Comparison of ENCODE assay signal across 8 cellular contexts in genomic region chr20:49218739-49219090, GRCh38. TPM values are rescaled to one million over a fixed set of nuclear protein-coding genes. Genes with fewer than 3 reads are reported as not detected.
A peak's percentile ranks its signal among the peaks of the same experiment; 100 is the strongest.
DNase-seq lines count a peak whose midpoint lies in the region; ATAC-seq and TF ChIP-seq lines count a peak whose summit lies in the region.
"Not testable (repeated sequence)": the region's sequence is repeated elsewhere in the genome, so short reads cannot be mapped to it uniquely, and the experiment has no call there.

No MANE protein-coding gene starts in this region.

- ATAC-seq in effector memory CD8-positive, alpha-beta T cell (replicated peaks), result not testable (repeated sequence)

- not testable (repeated sequence) for H4K20me1 ChIP-seq in SK-N-SH (ENCODE audit: insufficient read depth)

- H3K9me3 Mint-ChIP-seq in CD14-positive monocyte; IgD-negative memory B cell; effector memory CD8-positive, alpha-beta T cell; neural crest cell: not testable (repeated sequence)

- TF ChIP-seq POLR2A in stomach (IDR thresholded peaks at IDR 0.05), result not testable (repeated sequence)

- peaks cover 23% of the 10 kb centered on the region for H3K4me1 Mint-ChIP-seq in CD14-positive monocyte
- peaks cover 10 to 22% (median 14%) of the 10 kb centered on the region in 3 donors for H3K4me1 Mint-ChIP-seq in IgD-negative memory B cell
- peaks cover 11 to 27% of the 10 kb centered on the region in 2 donors for H3K4me1 Mint-ChIP-seq in effector memory CD8-positive, alpha-beta T cell (ENCODE audit: low read depth in 2 of 2)
- H3K4me1 Mint-ChIP-seq in neural crest cell, result peaks cover 26% of the 10 kb centered on the region

- H3K36me3 Mint-ChIP-seq in CD14-positive monocyte, result peaks cover 22 to 27% of the 10 kb centered on the region in 2 donors
- H3K36me3 Mint-ChIP-seq in IgD-negative memory B cell; neural crest cell (ENCODE audit: low read depth): not testable (repeated sequence)
- peaks cover 46% of the 10 kb centered on the region for H3K36me3 Mint-ChIP-seq in effector memory CD8-positive, alpha-beta T cell (ENCODE audit: insufficient read depth)

- peak overlapping the region; percentile 65 to 69 for H3K27ac ChIP-seq in SK-N-SH (ENCODE audit: low read depth in 2 of 2, low read length in 1 of 2)
- peak overlapping the region; percentile 74 to 96 (median 91) for H3K27ac ChIP-seq in stomach

- peak overlapping the region; percentile 49 to 99 for H3K4me3 Mint-ChIP-seq in CD14-positive monocyte
- H3K4me3 Mint-ChIP-seq in IgD-negative memory B cell, result peak overlapping the region; percentile 84 to 97 (median 94)
- peak overlapping the region; percentile 87 to 93 for H3K4me3 Mint-ChIP-seq in effector memory CD8-positive, alpha-beta T cell
- H3K4me3 Mint-ChIP-seq in neural crest cell, result peak overlapping the region; percentile 89

- not testable (repeated sequence) for TF ChIP-seq EP300 in SK-N-SH (IDR thresholded peaks at IDR 0.05; ENCODE audit: borderline replicate concordance in 1 of 2, low read depth in 1 of 2, low read length in 1 of 2); stomach (IDR thresholded peaks at IDR 0.05)

- H3K4me3 ChIP-seq in SK-N-SH (ENCODE audit: low read depth in 2 of 2, low read length in 1 of 2), result peak overlapping the region; percentile 24 to 80; a peak in 2 of 4 replicates
- H3K4me3 ChIP-seq in iPS-11a (ENCODE audit: low read depth, low read length), result peak overlapping the region; percentile 84
- peak overlapping the region; percentile 72 to 86 (median 78) for H3K4me3 ChIP-seq in stomach

- H3K9me2 ChIP-seq in SK-N-SH, result not testable (repeated sequence)

- intact Hi-C loops in CD14-positive monocyte (cut with micrococcal nuclease), result loop anchor here in 1 of 2 donors (10.0 kb wide), 1 partner anchor 84 kb away; no protein-coding TSS in a partner anchor
- intact Hi-C loops in stomach (cut with DNase I; ENCODE audit: low total_unique reads), result loop anchor here (5.0 kb wide), 1 partner anchor 86 kb away; no protein-coding TSS in a partner anchor

- WGBS in SK-N-SH (ENCODE audit: low lambda C conversion rate), result 49% methylated on average over 13 of the region's 13 CpGs
- WGBS in stomach, 5 donors, result 50 to 61% (median 57%) methylated on average over 13 of the region's 13 CpGs

- H3K4me2 ChIP-seq in SK-N-SH, result peak overlapping the region; percentile 84

- CTCF ChIA-PET in SK-N-SH (lab: Yijun Ruan, JAX), result interaction anchor here (6.4 kb wide), 1 partner anchor 84 kb away, joined by 112 read pairs; no protein-coding TSS in a partner anchor

- not testable (repeated sequence) for DNase-seq in CD14-positive monocyte (ENCODE audit: low spot score); SK-N-SH; effector memory CD8-positive, alpha-beta T cell; neural crest cell (ENCODE audit: low read depth, low spot score)
- peak; percentile 20 for DNase-seq in activated naive CD4-positive, alpha-beta T cell treated with anti-CD3 and anti-CD28 coated beads, Interleukin-2, amount 50 U/mL, for 16 hours
- peak; percentile 38 for DNase-seq in stomach

- H3F3A ChIP-seq in SK-N-SH (replicated peaks; ENCODE audit: insufficient read depth), result not testable (repeated sequence)

- H3K27ac Mint-ChIP-seq in CD14-positive monocyte (peak overlapping the region; percentile 90 to 99 (median 95)), IgD-negative memory B cell (peak overlapping the region; percentile 82 to 98 (median 97)), neural crest cell (ENCODE audit: unreplicated experiment) (peak overlapping the region; percentile 63)
- peak overlapping the region; percentile 94 to 96 for H3K27ac Mint-ChIP-seq in effector memory CD8-positive, alpha-beta T cell

- not testable (repeated sequence) for TF ChIP-seq RAD21 in SK-N-SH (IDR thresholded peaks at IDR 0.05; ENCODE audit: low read length)

- not testable (repeated sequence) for TF ChIP-seq CTCF in CD14-positive monocyte (IDR thresholded peaks at IDR 0.05); SK-N-SH (IDR thresholded peaks at IDR 0.05); neural crest cell (conservative IDR thresholded peaks at IDR 0.05); stomach (IDR thresholded peaks at IDR 0.05)

- not testable (repeated sequence) for H3K4me1 ChIP-seq in SK-N-SH (ENCODE audit: control insufficient read depth in 1 of 2, insufficient read depth in 2 of 2, low read depth in 1 of 2, low read length in 1 of 2)
- H3K4me1 ChIP-seq in stomach, result peaks cover 9 to 33% (median 26%) of the 10 kb centered on the region in 4 donors

- peaks cover 16 to 19% of the 10 kb centered on the region in 2 experiments for H3K36me3 ChIP-seq in SK-N-SH (replicated peaks in 1 of 2; ENCODE audit: control insufficient read depth in 1 of 2, insufficient read depth in 2 of 2, low read length in 1 of 2)
- H3K36me3 ChIP-seq in stomach, result peaks cover 24 to 35% (median 26%) of the 10 kb centered on the region in 4 donors

- peak overlapping the region; percentile 78 for H2AFZ ChIP-seq in SK-N-SH (ENCODE audit: low read depth)

- POLR2A ChIA-PET in SK-N-SH (lab: Yijun Ruan, JAX), result interaction anchor here (0.8 to 1.2 kb wide), 3 partner anchors 30 to 94 kb away, joined by 3 to 7 read pairs (median 4); partner anchors contain the start of gene STAU1

- H3K9ac ChIP-seq in SK-N-SH, result peak overlapping the region; percentile 74

- H3K79me2 ChIP-seq in SK-N-SH (ENCODE audit: insufficient read depth), result peaks cover 24% of the 10 kb centered on the region

- not testable (repeated sequence) for H3K27me3 ChIP-seq in SK-N-SH (ENCODE audit: insufficient read depth); stomach

- H3K27me3 Mint-ChIP-seq in CD14-positive monocyte (ENCODE audit: low read depth in 3 of 3); IgD-negative memory B cell; effector memory CD8-positive, alpha-beta T cell; neural crest cell (ENCODE audit: low read depth): not testable (repeated sequence)

- H3K9me3 ChIP-seq in SK-N-SH, stomach: not testable (repeated sequence)

RNA-seq across cellular contexts. Expression of gene DDX27, which starts 0.5 kb away (rescaled TPM):
- polyA plus RNA-seq in CD14-positive monocyte (10 to 100 TPM; 13.8 to 17.7 TPM), IgD-negative memory B cell (62.8 TPM), SK-N-SH (2012; rRNA removed) (51.9 and 52.4 TPM in 2 replicates), stomach (10 to 100 TPM; 21.0 to 21.5 (median 21.4) TPM)
- polyA plus RNA-seq in SK-N-SH (2012; cell fraction: cytosol; rRNA removed), result 41.9 and 42.7 TPM in 2 replicates
- polyA plus RNA-seq in SK-N-SH (2012; cell fraction: nucleus; rRNA removed), result 69.0 and 76.6 TPM in 2 replicates
- total RNA-seq in neural crest cell (33.2 and 34.3 TPM in 2 replicates), stomach (10 to 100 TPM; 11.7 to 38.2 (median 36.2) TPM)

RNA-seq across cellular contexts. Expression of gene STAU1, which starts 30.6 kb away (rescaled TPM):
- 10 to 100 TPM; 17.3 to 34.2 TPM for polyA plus RNA-seq in CD14-positive monocyte
- 32.4 TPM for polyA plus RNA-seq in IgD-negative memory B cell
- 45.2 and 48.2 TPM in 2 replicates for polyA plus RNA-seq in SK-N-SH (2012; rRNA removed)
- polyA plus RNA-seq in SK-N-SH (2012; cell fraction: cytosol; rRNA removed), result 53.4 and 58.2 TPM in 2 replicates
- polyA plus RNA-seq in SK-N-SH (2012; cell fraction: nucleus; rRNA removed), result 28.8 and 37.1 TPM in 2 replicates
- total RNA-seq in neural crest cell, result 102 and 103 TPM in 2 replicates
- 100 to 1,000 TPM in 1 of 5 donors, 10 to 100 TPM in 4; 33.9 to 129 (median 77.3) TPM for total RNA-seq in stomach
- 10 to 100 TPM; 33.0 to 59.3 (median 38.4) TPM for polyA plus RNA-seq in stomach

RNA-seq across cellular contexts. Expression of gene ZNFX1, which starts 59.1 kb away (rescaled TPM):
- polyA plus RNA-seq in CD14-positive monocyte, result 10 to 100 TPM; 11.4 to 23.2 TPM
- polyA plus RNA-seq in IgD-negative memory B cell, result 45.2 TPM
- polyA plus RNA-seq in SK-N-SH (2012; rRNA removed), result 3.9 and 4.6 TPM in 2 replicates
- polyA plus RNA-seq in SK-N-SH (2012; cell fraction: cytosol; rRNA removed), result 4.5 and 4.7 TPM in 2 replicates
- polyA plus RNA-seq in SK-N-SH (2012; cell fraction: nucleus; rRNA removed), result 8.1 and 9.0 TPM in 2 replicates
- 10.0 and 10.4 TPM in 2 replicates for total RNA-seq in neural crest cell
- total RNA-seq in stomach, result 10 to 100 TPM in 4 of 5 donors, 1 to 10 TPM in 1; 5.2 to 29.6 (median 26.1) TPM
- polyA plus RNA-seq in stomach, result 1 to 10 TPM; 5.8 to 8.4 (median 6.4) TPM
